Comparison of ENCODE assay signal across 1 cellular context in genomic region chr22:41197046-41197807, GRCh38.
TF ChIP-seq lines count a peak whose summit lies in the region.

No MANE protein-coding gene starts in this region.

TF ChIP-seq in HEK293, 187 proteins besides CTCF, POLR2A, EP300 and RAD21 (continued from another document):
- TF ChIP-seq ZBTB11 (tag by site-specific recombination; conservative IDR thresholded peaks at IDR 0.05; ENCODE audit: low read depth) (no peak; the same call in 1 of the 2 replicates), ZNF639 (tag by site-specific recombination; IDR thresholded peaks at IDR 0.05) (no peak), INSM2 (tag by site-specific recombination; IDR thresholded peaks at IDR 0.05) (peak; percentile 43; the same call in 1 of the 2 replicates), ZNF174 (tag by site-specific recombination; IDR thresholded peaks at IDR 0.05) (no peak), ZNF530 (tag by site-specific recombination; IDR thresholded peaks at IDR 0.05; ENCODE audit: low read depth) (no peak), PRDM10 (tag by site-specific recombination; IDR thresholded peaks at IDR 0.05) (no peak), KLF9 (tag by site-specific recombination; IDR thresholded peaks at IDR 0.05; ENCODE audit: low read depth) (peak; percentile 48), ZNF585B (tag by site-specific recombination; IDR thresholded peaks at IDR 0.05) (no peak), ZNF155 (tag by site-specific recombination; IDR thresholded peaks at IDR 0.05) (no peak), ZBTB7A (tag by site-specific recombination; IDR thresholded peaks at IDR 0.05; ENCODE audit: low read depth) (peak; percentile 84), SETDB1 (IDR thresholded peaks at IDR 0.05; ENCODE audit: insufficient read length, low read length) (no peak), OVOL3 (tag by site-specific recombination; IDR thresholded peaks at IDR 0.05) (no peak), PRDM4 (tag by site-specific recombination; IDR thresholded peaks at IDR 0.05) (0 out of 2 replicates have a peak, but pooled peaks have one; percentile 45), ZNF776 (tag by site-specific recombination; IDR thresholded peaks at IDR 0.05; ENCODE audit: borderline replicate concordance) (no peak), ZNF596 (tag by site-specific recombination; IDR thresholded peaks at IDR 0.05) (no peak)
TF ChIP-seq in HEK293: peak in this region for 39.
